In genomic region chr11:75325713-75326438, GRCh38 we compare ENCODE assay signal across 8 cellular contexts. TPM values are rescaled to one million over a fixed set of nuclear protein-coding genes. Genes with fewer than 3 reads are reported as not detected.
DNase-seq lines count a peak whose midpoint lies in the region; ATAC-seq and TF ChIP-seq lines count a peak whose summit lies in the region.

No MANE protein-coding gene starts in this region.

- no peak for TF ChIP-seq POLR2A in GM18505 (IDR thresholded peaks at IDR 0.05; ENCODE audit: borderline replicate concordance, extremely low read depth, insufficient read depth, insufficient read length)

- DNase-seq in activated effector memory CD4-positive, alpha-beta T cell treated with anti-CD3 and anti-CD28 coated beads, Interleukin-2, amount 50 U/mL, for 16 hours, result peak; percentile 83
- no peak for DNase-seq in activated effector memory CD4-positive, alpha-beta T cell treated with Interleukin-2 at 50 U/mL for 16 hours
- DNase-seq in activated naive CD4-positive, alpha-beta T cell treated with Interleukin-2 at 50 U/mL for 16 hours, result peak; percentile 68
- DNase-seq in left ventricle myocardium superior (peak; percentile 80), cerebellar cortex (ENCODE audit: low spot score) (no peak)
- peak; percentile 63 for DNase-seq in stimulated activated CD4-positive, alpha-beta T cell treated with anti-CD3 and anti-CD28 coated beads, Interleukin-2, amount 100 ng/mL, for 4 hours (ENCODE audit: low read depth)

- intact Hi-C loops in left ventricle myocardium superior (cut with micrococcal nuclease), result no loop called here

- peak; percentile 84 for ATAC-seq in left ventricle myocardium superior
- no peak for ATAC-seq in HG02623 (IDR thresholded peaks at IDR 0.05; ENCODE audit: unreplicated experiment)
- ATAC-seq in GM18505 (IDR thresholded peaks at IDR 0.05; ENCODE audit: unreplicated experiment), result no peak

RNA-seq across cellular contexts. Expression of gene ARRB1, which starts 25.6 kb away (rescaled TPM):
- 26.5 TPM for total RNA-seq in left ventricle myocardium superior

Comparison
In these comparisons a context has a peak if more than half of its experiments do, and no peak if none do; other contexts are left out.
1. DNase-seq: peak in activated effector memory CD4-positive, alpha-beta T cell treated with anti-CD3 and anti-CD28 coated beads, Interleukin-2, amount 50 U/mL, for 16 hours (single experiment), activated naive CD4-positive, alpha-beta T cell treated with Interleukin-2 at 50 U/mL for 16 hours (single experiment), left ventricle myocardium superior (single experiment) and stimulated activated CD4-positive, alpha-beta T cell treated with anti-CD3 and anti-CD28 coated beads, Interleukin-2, amount 100 ng/mL, for 4 hours (single experiment); none in activated effector memory CD4-positive, alpha-beta T cell treated with Interleukin-2 at 50 U/mL for 16 hours (single experiment) and cerebellar cortex (single experiment).